ENCODE assay signal across 8 cellular contexts in the genomic region with DNA sequence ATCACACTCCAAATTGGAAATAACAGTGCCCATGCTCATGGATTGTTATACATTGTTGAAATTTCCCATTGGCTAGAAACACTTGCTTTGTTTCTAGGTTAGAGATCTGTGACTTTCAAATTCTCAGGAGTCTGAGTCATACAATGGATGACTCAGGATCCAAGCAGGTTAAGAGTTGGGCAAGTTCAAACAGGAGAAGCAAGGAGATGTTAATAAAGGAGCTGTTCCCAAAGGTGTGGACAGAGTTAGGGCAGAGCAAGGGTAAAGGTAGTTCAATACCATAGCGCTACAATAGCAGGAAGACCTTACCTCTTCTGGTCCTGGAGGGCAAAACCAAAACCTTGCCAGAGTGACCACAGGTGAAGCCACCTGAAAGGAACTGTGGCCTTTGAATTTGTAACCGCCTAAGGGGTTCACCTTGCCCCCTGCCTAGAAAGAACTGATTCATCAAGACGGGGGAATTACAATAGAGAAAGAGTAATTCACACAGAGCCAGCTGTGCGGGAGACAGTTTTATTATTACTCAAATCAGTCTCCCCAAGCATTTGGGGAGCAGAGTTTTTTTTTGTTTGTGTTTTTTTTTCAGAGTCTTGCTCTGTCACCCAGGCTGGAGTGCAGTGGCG. TPM values are rescaled to one million over a fixed set of nuclear protein-coding genes. Genes with fewer than 3 reads are reported as not detected.
A peak's percentile ranks its signal among the peaks of the same experiment; 100 is the strongest.
DNase-seq lines count a peak whose midpoint lies in the region; ATAC-seq and TF ChIP-seq lines count a peak whose summit lies in the region.

No MANE protein-coding gene starts in this region.

- no peaks in the 10 kb centered on the region for H3K27me3 Mint-ChIP-seq in activated B cell treated with CpG ODN at 0.5 μM for 24 hours
- peaks cover 14% of the 10 kb centered on the region for H3K27me3 Mint-ChIP-seq in endothelial cell (ENCODE audit: unreplicated experiment)

- CTCF ChIA-PET in activated B cell treated with CpG ODN at 0.5 μM for 24 hours (lab: Charles Lee) = interaction anchor here (0.6 to 1.0 kb wide), 2 partner anchors 9 to 66 kb away, joined by 3 to 4 read pairs; no protein-coding TSS in a partner anchor

- no peaks in the 10 kb centered on the region for H3K27me3 ChIP-seq in psoas muscle (ENCODE audit: insufficient read depth in 3 of 3, low read length in 2 of 3)

- peaks cover 21% of the 10 kb centered on the region for H3K36me3 Mint-ChIP-seq in activated B cell treated with CpG ODN at 0.5 μM for 24 hours (ENCODE audit: low read depth)
- peaks cover 16% of the 10 kb centered on the region for H3K36me3 Mint-ChIP-seq in endothelial cell (ENCODE audit: low read depth, unreplicated experiment)

- peaks cover 59% of the 10 kb centered on the region for H3K4me1 Mint-ChIP-seq in activated B cell treated with CpG ODN at 0.5 μM for 24 hours
- peaks cover 26% of the 10 kb centered on the region for H3K4me1 Mint-ChIP-seq in endothelial cell (ENCODE audit: unreplicated experiment)

- peak; percentile 31 for DNase-seq in stimulated activated naive CD4-positive, alpha-beta T cell treated with Interleukin-2 at 50 U/mL for 16 hours (lab: John Stamatoyannopoulos, UW)
- DNase-seq in stimulated activated naive CD4-positive, alpha-beta T cell (lab: John Stamatoyannopoulos, UW) = no peak
- DNase-seq in activated B cell treated with CpG ODN at 0.5 μM for 24 hours (no peak), endothelial cell (ENCODE audit: low spot score) (no peak), psoas muscle (no peak), GM19238 (ENCODE audit: insufficient read length, low spot score) (no peak), substantia nigra (lab: John Stamatoyannopoulos, UW) (no peak), epidermal melanocyte (ENCODE audit: insufficient read length, low spot score) (no peak)

- no peaks in the 10 kb centered on the region for H3K9me3 ChIP-seq in psoas muscle

- H3K27ac ChIP-seq in psoas muscle (peak overlapping the region; percentile 82), substantia nigra (ENCODE audit: low read depth, low read length, poor library complexity, severe bottlenecking) (no peak overlapping the region)

- 71 to 78% (median 75%) methylated on average over 5 of the region's 5 CpGs for WGBS in psoas muscle, 3 donors

- H3K9me3 Mint-ChIP-seq in activated B cell treated with CpG ODN at 0.5 μM for 24 hours = peaks cover 8% of the 10 kb centered on the region
- peaks cover 19% of the 10 kb centered on the region for H3K9me3 Mint-ChIP-seq in endothelial cell (ENCODE audit: unreplicated experiment)

- H3K27ac Mint-ChIP-seq in activated B cell treated with CpG ODN at 0.5 μM for 24 hours = peak overlapping the region; percentile 44
- H3K27ac Mint-ChIP-seq in endothelial cell (ENCODE audit: unreplicated experiment) = peak overlapping the region; percentile 95

- TF ChIP-seq CTCF in activated B cell treated with CpG ODN at 0.5 μM for 24 hours (IDR thresholded peaks at IDR 0.05) (no peak), endothelial cell (IDR thresholded peaks at IDR 0.05; ENCODE audit: unreplicated experiment) (no peak), psoas muscle (IDR thresholded peaks at IDR 0.05) (no peak)

- ATAC-seq in activated B cell treated with CpG ODN at 0.5 μM for 24 hours (ENCODE audit: low read depth) = no peak
- ATAC-seq in psoas muscle = peak in 3 of 4 donors; percentile 14 to 33 (median 19)

- intact Hi-C loops in activated B cell treated with CpG ODN at 0.5 μM for 24 hours (cut with micrococcal nuclease) (loop anchor here (1.0 kb wide), 1 partner anchor 46 kb away; no protein-coding TSS in a partner anchor), psoas muscle (cut with DNase I) (no loop called here)

- H3K4me3 Mint-ChIP-seq in activated B cell treated with CpG ODN at 0.5 μM for 24 hours = peak overlapping the region; percentile 1
- H3K4me3 Mint-ChIP-seq in endothelial cell (ENCODE audit: unreplicated experiment) = peak overlapping the region; percentile 11

- H3K4me3 ChIP-seq in psoas muscle = no peak overlapping the region

- peaks cover 40% of the 10 kb centered on the region for H3K4me1 ChIP-seq in psoas muscle

- no peaks in the 10 kb centered on the region for H3K36me3 ChIP-seq in psoas muscle (ENCODE audit: insufficient read depth in 1 of 2, low read depth in 1 of 2)

- POLR2A ChIA-PET in activated B cell treated with CpG ODN at 0.5 μM for 24 hours (lab: Charles Lee) = interaction anchor here (0.5 to 3.8 kb wide), 14 partner anchors 8 to 233 kb away, joined by 3 to 31 read pairs (median 6); no protein-coding TSS in a partner anchor

RNA-seq across cellular contexts. Expression of a gene that starts 4.2 kb away (rescaled TPM):
- total RNA-seq in activated B cell treated with CpG ODN at 0.5 μM for 24 hours (13.7 and 15.5 TPM in 2 replicates), endothelial cell (ENCODE audit: unreplicated experiment) (5.6 TPM), psoas muscle (10 to 100 TPM; 10.4 to 19.8 (median 12.8) TPM)
- polyA plus RNA-seq in psoas muscle = 10 to 100 TPM; 12.6 to 30.0 (median 13.9) TPM
